ENCODE assay signal across 8 cellular contexts in genomic region chr15:84981054-84981710, GRCh38. TPM values are rescaled to one million over a fixed set of nuclear protein-coding genes. Genes with fewer than 3 reads are reported as not detected.
DNase-seq lines count a peak whose midpoint lies in the region; ATAC-seq and TF ChIP-seq lines count a peak whose summit lies in the region.

No MANE protein-coding gene starts in this region.

- WGBS in heart right ventricle, 2 donors: 0 to 1% methylated on average over 66 to 75 of the region's 75 CpGs
- WGBS in upper lobe of left lung, 2 donors: 0 to 1% methylated on average over 15 to 16 of the region's 75 CpGs

- H3K27ac ChIP-seq in heart right ventricle: peak overlapping the region; percentile 91 to 98 (median 96)
- H3K27ac ChIP-seq in upper lobe of left lung: peak overlapping the region; percentile 87 to 94 (median 93)

- H3K27ac Mint-ChIP-seq in activated naive CD8-positive, alpha-beta T cell treated with anti-CD3 and anti-CD28 coated beads, Interleukin-2, amount 50 U/mL, for 24 hours: peak overlapping the region; percentile 95

- peaks cover 3% of the 10 kb centered on the region for H3K27me3 Mint-ChIP-seq in activated naive CD8-positive, alpha-beta T cell treated with anti-CD3 and anti-CD28 coated beads, Interleukin-2, amount 50 U/mL, for 24 hours

- H3K4me3 Mint-ChIP-seq in activated naive CD8-positive, alpha-beta T cell treated with anti-CD3 and anti-CD28 coated beads, Interleukin-2, amount 50 U/mL, for 24 hours: peak overlapping the region; percentile 90

- no peaks in the 10 kb centered on the region for H3K9me3 Mint-ChIP-seq in activated naive CD8-positive, alpha-beta T cell treated with anti-CD3 and anti-CD28 coated beads, Interleukin-2, amount 50 U/mL, for 24 hours

- TF ChIP-seq CTCF in heart right ventricle (IDR thresholded peaks at IDR 0.05): peak in 5 of 9 donors; percentile 30 to 48 (median 42)
- peak in 5 of 6 experiments; percentile 32 to 93 (median 76) for TF ChIP-seq CTCF in upper lobe of left lung (IDR thresholded peaks at IDR 0.05)

- peaks cover 56% of the 10 kb centered on the region for H3K4me1 Mint-ChIP-seq in activated naive CD8-positive, alpha-beta T cell treated with anti-CD3 and anti-CD28 coated beads, Interleukin-2, amount 50 U/mL, for 24 hours

- peak; percentile 67 for ATAC-seq in HG02610 (IDR thresholded peaks at IDR 0.05; ENCODE audit: unreplicated experiment)
- ATAC-seq in activated naive CD8-positive, alpha-beta T cell treated with anti-CD3 and anti-CD28 coated beads, Interleukin-2, amount 50 U/mL, for 24 hours: peak; percentile 82
- ATAC-seq in heart right ventricle: peak; percentile 88 to 96 (median 92)
- peak; percentile 93 to 95 for ATAC-seq in upper lobe of left lung (ENCODE audit: low FRiP score in 2 of 2)

- TF ChIP-seq POLR2A in GM10847 (IDR thresholded peaks at IDR 0.05; ENCODE audit: extremely low read depth, insufficient read length) (peak; percentile 29), upper lobe of left lung (IDR thresholded peaks at IDR 0.05) (peak; percentile 2 to 87 (median 58))

- peak overlapping the region; percentile 62 to 96 (median 85) for H3K4me3 ChIP-seq in heart right ventricle
- peak overlapping the region; percentile 70 to 96 (median 86) for H3K4me3 ChIP-seq in upper lobe of left lung

- peak; percentile 85 for DNase-seq in NCI-H1092 (lab: John Stamatoyannopoulos, UW)
- peak; percentile 93 for DNase-seq in SKM-1 (lab: John Stamatoyannopoulos, UW; ENCODE audit: unreplicated experiment)
- DNase-seq in activated naive CD8-positive, alpha-beta T cell treated with anti-CD3 and anti-CD28 coated beads, Interleukin-2, amount 50 U/mL, for 24 hours: peak; percentile 96
- peak; percentile 94 to 97 for DNase-seq in heart right ventricle
- peak; percentile 87 to 99 (median 92) for DNase-seq in posterior cingulate gyrus
- DNase-seq in upper lobe of left lung: peak; percentile 95 to 99

- intact Hi-C loops in heart right ventricle (cut with DNase I) (loop anchor here in 8 of 10 donors (5.0 to 10.0 kb wide), 4 partner anchors 46 to 64 kb away; no protein-coding TSS in a partner anchor), posterior cingulate gyrus (cut with DNase I) (loop anchor here (5.0 to 10.0 kb wide), 3 partner anchors 61 to 379 kb away; partner anchors contain the start of gene ZSCAN2)

- peak in 1 of 4 donors; percentile 75 for TF ChIP-seq EP300 in upper lobe of left lung (IDR thresholded peaks at IDR 0.05)

- no peaks in the 10 kb centered on the region for H3K9me3 ChIP-seq in heart right ventricle
- H3K9me3 ChIP-seq in upper lobe of left lung: no peaks in the 10 kb centered on the region

- H3K36me3 Mint-ChIP-seq in activated naive CD8-positive, alpha-beta T cell treated with anti-CD3 and anti-CD28 coated beads, Interleukin-2, amount 50 U/mL, for 24 hours (ENCODE audit: low read depth): no peaks in the 10 kb centered on the region

- H3K4me1 ChIP-seq in heart right ventricle (peaks cover 6 to 54% (median 39%) of the 10 kb centered on the region in 9 donors), upper lobe of left lung (peaks cover 22 to 39% (median 25%) of the 10 kb centered on the region in 4 donors)

- H3K27me3 ChIP-seq in heart right ventricle: no peaks in the 10 kb centered on the region
- no peaks in the 10 kb centered on the region for H3K27me3 ChIP-seq in upper lobe of left lung

- no peaks in the 10 kb centered on the region for H3K36me3 ChIP-seq in heart right ventricle
- no peaks in the 10 kb centered on the region for H3K36me3 ChIP-seq in upper lobe of left lung

RNA-seq across cellular contexts. Expression of gene PDE8A, which starts 0.5 kb away (rescaled TPM):
- 10 to 100 TPM; 13.1 to 20.3 (median 17.4) TPM for total RNA-seq in heart right ventricle
- 10 to 100 TPM; 10.9 to 46.7 TPM for polyA plus RNA-seq in heart right ventricle
- total RNA-seq in upper lobe of left lung: 10 to 100 TPM; 36.5 to 66.0 (median 48.4) TPM

Comparison
In these comparisons a context has a peak if more than half of its experiments do, and no peak if none do; other contexts are left out.
1. Peak in every context shown above with its lines: DNase-seq, ATAC-seq, H3K4me3 ChIP-seq and H3K27ac ChIP-seq.